1 cellular context compared by ENCODE assay signal in the genomic region with DNA sequence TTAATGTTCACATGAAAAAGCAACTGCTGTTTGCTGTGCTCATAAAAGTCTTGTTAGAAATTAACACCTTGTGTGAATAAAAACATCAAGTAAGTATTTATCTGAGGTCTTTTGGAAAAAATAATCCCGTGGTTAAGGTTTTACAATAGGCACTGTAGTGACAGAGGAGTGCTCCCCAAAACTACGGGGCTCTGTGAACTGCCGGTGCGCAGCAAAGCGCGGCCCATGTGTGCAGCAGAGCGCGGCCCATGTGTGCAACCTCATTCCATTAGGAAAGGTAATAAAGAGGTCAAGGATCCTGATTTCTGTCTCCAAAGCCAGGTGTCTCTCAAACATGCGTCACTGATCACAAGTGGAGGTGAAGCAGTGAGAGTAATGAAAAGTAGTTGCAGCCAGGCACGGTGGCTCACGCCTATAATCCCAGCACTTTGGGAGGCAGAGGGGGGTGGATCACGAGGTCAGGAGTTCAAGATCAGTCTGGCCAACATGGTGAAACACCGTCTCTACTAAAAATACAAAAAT. TPM values are rescaled to one million over a fixed set of nuclear protein-coding genes. Genes with fewer than 3 reads are reported as not detected.
"Had no signal": no experiment of that assay in that cellular context is flagged by ENCODE, and none has a peak within 500 bp of the region (broad histone marks: within the 10 kb centered on the region; RNA-seq: fewer than 3 reads in every experiment).

No MANE protein-coding gene starts in this region.

RNA-seq across cellular contexts. Expression of gene SKA3, which starts 58.8 kb away (rescaled TPM):
- total RNA-seq: ascending aorta had no signal
